Comparison of ENCODE assay signal across 11 cellular contexts in genomic region chr20:51402201-51402600, GRCh38.
DNase-seq lines count a peak whose midpoint lies in the region; ATAC-seq and TF ChIP-seq lines count a peak whose summit lies in the region.
"Had no signal": no experiment of that assay in that cellular context is flagged by ENCODE, and none has a peak within 500 bp of the region (broad histone marks: within the 10 kb centered on the region; RNA-seq: fewer than 3 reads in every experiment).

No MANE protein-coding gene starts in this region.

- no peak overlapping the region for H3K4me3 ChIP-seq in BLaER1 treated with 17β-estradiol and CSF1 and Interleukin-3, amounts not matched to agents 10 nM and 100 nM
- no peak overlapping the region for H3K4me3 ChIP-seq in SK-N-SH (ENCODE audit: low read depth in 2 of 2, low read length in 1 of 2)

- no peaks in the 10 kb centered on the region for H3K27me3 Mint-ChIP-seq in activated CD4-positive, alpha-beta memory T cell treated with anti-CD3 and anti-CD28 coated beads for 36 hours
- H3K27me3 Mint-ChIP-seq in type B pancreatic cell, result no peaks in the 10 kb centered on the region

- intact Hi-C loops in activated CD4-positive, alpha-beta memory T cell treated with anti-CD3 and anti-CD28 coated beads for 36 hours (cut with micrococcal nuclease), result no loop called here

- CTCF ChIA-PET in activated CD4-positive, alpha-beta memory T cell treated with anti-CD3 and anti-CD28 coated beads for 36 hours (lab: Charles Lee), result interaction anchor here (1.0 to 2.5 kb wide), 4 partner anchors 12 to 193 kb away, joined by 3 to 16 read pairs (median 8); no protein-coding TSS in a partner anchor
- CTCF ChIA-PET in SK-N-SH (lab: Yijun Ruan, JAX), result interaction anchor here (1.1 to 1.6 kb wide), 3 partner anchors 13 to 193 kb away, joined by 4 to 5 read pairs (median 4); no protein-coding TSS in a partner anchor

- H3K9me3 Mint-ChIP-seq in activated CD4-positive, alpha-beta memory T cell treated with anti-CD3 and anti-CD28 coated beads for 36 hours, result no peaks in the 10 kb centered on the region
- H3K9me3 Mint-ChIP-seq in type B pancreatic cell, result no peaks in the 10 kb centered on the region

- POLR2A ChIA-PET in activated CD4-positive, alpha-beta memory T cell treated with anti-CD3 and anti-CD28 coated beads for 36 hours (lab: Charles Lee), result interaction anchor here (1.1 to 1.3 kb wide), 2 partner anchors 129 to 139 kb away, joined by 3 to 4 read pairs; no protein-coding TSS in a partner anchor
- POLR2A ChIA-PET in SK-N-SH (lab: Yijun Ruan, JAX), result no interaction called here

- no peaks in the 10 kb centered on the region for H3K27me3 ChIP-seq in BLaER1 treated with 17β-estradiol and CSF1 and Interleukin-3, amounts not matched to agents 10 nM and 100 nM
- no peaks in the 10 kb centered on the region for H3K27me3 ChIP-seq in SK-N-SH (ENCODE audit: insufficient read depth)

- peak overlapping the region; percentile 7 for H3K4me3 Mint-ChIP-seq in activated CD4-positive, alpha-beta memory T cell treated with anti-CD3 and anti-CD28 coated beads for 36 hours
- H3K4me3 Mint-ChIP-seq in type B pancreatic cell, result no peak overlapping the region

- peaks cover 68% of the 10 kb centered on the region for H3K36me3 Mint-ChIP-seq in activated CD4-positive, alpha-beta memory T cell treated with anti-CD3 and anti-CD28 coated beads for 36 hours
- no peaks in the 10 kb centered on the region for H3K36me3 Mint-ChIP-seq in type B pancreatic cell

- H3F3A ChIP-seq in SK-N-SH (replicated peaks; ENCODE audit: insufficient read depth), result no peaks in the 10 kb centered on the region

- no peak for TF ChIP-seq RAD21 in SK-N-SH (IDR thresholded peaks at IDR 0.05; ENCODE audit: low read length)

- H3K4me2 ChIP-seq in BLaER1 treated with 17β-estradiol and CSF1 and Interleukin-3, amounts not matched to agents 10 nM and 100 nM, result peak overlapping the region; percentile 73 to 93 (median 81)
- no peak overlapping the region for H3K4me2 ChIP-seq in SK-N-SH

- no peaks in the 10 kb centered on the region for H3K9me2 ChIP-seq in SK-N-SH

- H3K27ac Mint-ChIP-seq in activated CD4-positive, alpha-beta memory T cell treated with anti-CD3 and anti-CD28 coated beads for 36 hours, result peak overlapping the region; percentile 99
- H3K27ac Mint-ChIP-seq in type B pancreatic cell, result no peak overlapping the region

- peaks cover 98% of the 10 kb centered on the region for H3K4me1 Mint-ChIP-seq in activated CD4-positive, alpha-beta memory T cell treated with anti-CD3 and anti-CD28 coated beads for 36 hours (ENCODE audit: low read depth)
- peaks cover 6% of the 10 kb centered on the region for H3K4me1 Mint-ChIP-seq in type B pancreatic cell (ENCODE audit: unreplicated experiment)

- WGBS in SK-N-SH (ENCODE audit: low lambda C conversion rate), result 79% methylated on average over 2 of the region's 2 CpGs

- no peaks in the 10 kb centered on the region for H4K20me1 ChIP-seq in BLaER1 treated with 17β-estradiol and CSF1 and Interleukin-3, amounts not matched to agents 10 nM and 100 nM
- no peaks in the 10 kb centered on the region for H4K20me1 ChIP-seq in SK-N-SH (ENCODE audit: insufficient read depth)

- H3K79me2 ChIP-seq in SK-N-SH (ENCODE audit: insufficient read depth), result no peaks in the 10 kb centered on the region

- peaks cover 55 to 66% (median 61%) of the 10 kb centered on the region in 10 experiments for H3K4me1 ChIP-seq in BLaER1 treated with 17β-estradiol and CSF1 and Interleukin-3, amounts not matched to agents 10 nM and 100 nM
- no peaks in the 10 kb centered on the region; a peak in 1 of 4 replicates for H3K4me1 ChIP-seq in SK-N-SH (ENCODE audit: control insufficient read depth in 1 of 2, insufficient read depth in 2 of 2, low read depth in 1 of 2, low read length in 1 of 2)

- H3K9me3 ChIP-seq in BLaER1 treated with 17β-estradiol and CSF1 and Interleukin-3, amounts not matched to agents 10 nM and 100 nM (replicated peaks in 1 of 11), result no peaks in the 10 kb centered on the region
- no peaks in the 10 kb centered on the region for H3K9me3 ChIP-seq in SK-N-SH

- H3K36me3 ChIP-seq in BLaER1 treated with 17β-estradiol and CSF1 and Interleukin-3, amounts not matched to agents 10 nM and 100 nM, result peaks cover 0 to 33% (median 0%) of the 10 kb centered on the region in 11 experiments; a peak in 7 of 22 replicates
- no peaks in the 10 kb centered on the region for H3K36me3 ChIP-seq in SK-N-SH (replicated peaks in 1 of 2; ENCODE audit: control insufficient read depth in 1 of 2, insufficient read depth in 2 of 2, low read length in 1 of 2)

- no peak overlapping the region for H2AFZ ChIP-seq in SK-N-SH (ENCODE audit: low read depth)

- peak overlapping the region in 1 of 11 experiments; percentile 9; a peak in 2 of 22 replicates for H3K27ac ChIP-seq in BLaER1 treated with 17β-estradiol and CSF1 and Interleukin-3, amounts not matched to agents 10 nM and 100 nM
- H3K27ac ChIP-seq in SK-N-SH (ENCODE audit: low read depth in 2 of 2, low read length in 1 of 2), result no peak overlapping the region

- H3K9ac ChIP-seq in BLaER1 treated with 17β-estradiol and CSF1 and Interleukin-3, amounts not matched to agents 10 nM and 100 nM, result no peak overlapping the region
- no peak overlapping the region for H3K9ac ChIP-seq in SK-N-SH

- TF ChIP-seq CTCF in SK-N-SH (IDR thresholded peaks at IDR 0.05) (no peak), type B pancreatic cell (conservative IDR thresholded peaks at IDR 0.05) (no peak)

- no peak for ATAC-seq in HG02678 (IDR thresholded peaks at IDR 0.05; ENCODE audit: unreplicated experiment)
- no peak for ATAC-seq in GM19397 (IDR thresholded peaks at IDR 0.05; ENCODE audit: unreplicated experiment)

- DNase-seq in M059J (ENCODE audit: low read depth), result peak; percentile 83
- peak; percentile 61 for DNase-seq in activated CD4-positive, alpha-beta memory T cell treated with anti-CD3 and anti-CD28 coated beads for 36 hours
- peak; percentile 84 for DNase-seq in iris pigment epithelial cell (ENCODE audit: low read depth)
- DNase-seq in SK-N-SH, result no peak
- no peak for DNase-seq in type B pancreatic cell (ENCODE audit: extremely low spot score, unreplicated experiment)
- DNase-seq: caudate nucleus, KG1, SIG-M5 had no signal

- TF ChIP-seq EP300 in SK-N-SH (IDR thresholded peaks at IDR 0.05; ENCODE audit: borderline replicate concordance in 1 of 2, low read depth in 1 of 2, low read length in 1 of 2), result no peak

TF ChIP-seq in SK-N-SH, 30 proteins besides CTCF, POLR2A, EP300 and RAD21:
- no peak for TF ChIP-seq FOXM1 (IDR thresholded peaks at IDR 0.05; ENCODE audit: low read depth)
- TF ChIP-seq RFX5 (IDR thresholded peaks at IDR 0.05; ENCODE audit: low read length), result no peak
- TF ChIP-seq MAX (IDR thresholded peaks at IDR 0.05; ENCODE audit: low read depth), result no peak
- no peak for TF ChIP-seq ELF1 (IDR thresholded peaks at IDR 0.05)
- no peak for TF ChIP-seq RXRA (IDR thresholded peaks at IDR 0.05; ENCODE audit: borderline replicate concordance, low read depth)

Comparison
In these comparisons a context has a peak if more than half of its experiments do, and no peak if none do; other contexts are left out.
1. DNase-seq: peak in M059J (single experiment), activated CD4-positive, alpha-beta memory T cell treated with anti-CD3 and anti-CD28 coated beads for 36 hours (single experiment) and iris pigment epithelial cell (single experiment); none in SK-N-SH (single experiment) and type B pancreatic cell (single experiment).